9 cellular contexts compared by ENCODE assay signal in the genomic region with DNA sequence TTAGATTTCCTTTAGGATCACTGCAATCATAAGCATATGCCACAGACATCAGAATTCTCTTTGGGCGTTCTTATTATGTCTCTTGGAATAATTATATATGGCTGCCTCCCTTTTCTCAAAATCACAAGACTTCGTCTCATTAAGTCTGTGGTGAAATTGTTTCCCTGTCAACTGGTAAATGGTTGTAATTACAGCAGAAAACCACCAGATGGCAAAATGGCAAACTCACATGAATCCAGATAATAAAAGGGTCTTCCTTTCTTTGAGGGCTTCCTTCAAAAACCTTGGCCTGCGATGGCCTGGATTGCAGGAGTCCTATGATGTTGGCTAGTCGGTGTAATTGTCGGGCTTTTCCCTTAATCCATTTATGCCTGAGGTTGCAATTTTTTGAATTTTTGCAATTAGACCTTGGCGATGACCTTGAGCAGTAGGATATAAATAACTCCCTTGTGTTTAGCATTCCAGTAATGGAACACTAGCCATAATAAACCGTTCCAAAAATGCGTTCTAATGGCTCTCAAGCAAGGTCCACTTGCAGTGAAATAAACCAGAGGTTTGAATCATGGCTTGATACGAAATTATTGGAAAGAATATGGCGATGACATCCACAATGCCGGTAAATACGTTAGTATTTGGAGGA.
DNase-seq lines count a peak whose midpoint lies in the region; ATAC-seq, FAIRE-seq and TF ChIP-seq lines count a peak whose summit lies in the region.
"Had no signal": no experiment of that assay in that cellular context is flagged by ENCODE, and none has a peak within 500 bp of the region (broad histone marks: within the 10 kb centered on the region; RNA-seq: fewer than 3 reads in every experiment).

No MANE protein-coding gene starts in this region.

- no peaks in the 10 kb centered on the region for H4K20me1 ChIP-seq in keratinocyte (ENCODE audit: control insufficient read depth, extremely low read depth, insufficient read depth, low read length)

- no peak overlapping the region for H3K9ac ChIP-seq in keratinocyte (ENCODE audit: control insufficient read depth, extremely low read depth, insufficient read depth, low read length)

- no peak for ATAC-seq in CD4-positive, alpha-beta T cell (ENCODE audit: poor library complexity)
- ATAC-seq in GM18520 (IDR thresholded peaks at IDR 0.05; ENCODE audit: unreplicated experiment) = no peak
- ATAC-seq in HG02938 (IDR thresholded peaks at IDR 0.05; ENCODE audit: unreplicated experiment) = no peak

- intact Hi-C loops in CD4-positive, alpha-beta T cell (cut with DNase I, micrococcal nuclease) = loop anchor here (1.0 to 10.0 kb wide), 4 partner anchors 551 to 1104 kb away; no protein-coding TSS in a partner anchor

- CTCF ChIA-PET in CD4-positive, alpha-beta T cell (lab: Charles Lee) = no interaction called here

- H3K9me3 Mint-ChIP-seq in CD4-positive, alpha-beta T cell = no peaks in the 10 kb centered on the region

- POLR2A ChIA-PET in CD4-positive, alpha-beta T cell (lab: Charles Lee) = no interaction called here

- FAIRE-seq in GM19239 (lab: Jason Lieb, UNC) (peak; percentile 84), keratinocyte (lab: Jason Lieb, UNC) (no peak)

- no peaks in the 10 kb centered on the region for H3K36me3 Mint-ChIP-seq in CD4-positive, alpha-beta T cell (ENCODE audit: low read depth)

- no peaks in the 10 kb centered on the region for H3K4me1 Mint-ChIP-seq in CD4-positive, alpha-beta T cell (ENCODE audit: low read depth)

- no peak overlapping the region for H3K27ac Mint-ChIP-seq in CD4-positive, alpha-beta T cell

- no peak for DNase-seq in CD4-positive, alpha-beta T cell
- DNase-seq in GM19239 (ENCODE audit: insufficient read length, low spot score) (peak; percentile 15), NCI-H1105 (lab: John Stamatoyannopoulos, UW) (peak; percentile 41), astrocyte of the hippocampus (ENCODE audit: low read depth, low spot score) (peak; percentile 61), keratinocyte (ENCODE audit: low read depth, low spot score) (no peak), HCEC 1CT (no peak)
- DNase-seq: left cardiac atrium had no signal

- H3K4me3 ChIP-seq in keratinocyte (ENCODE audit: control insufficient read depth in 2 of 3, extremely low read depth in 1 of 3, insufficient read depth in 2 of 3, low read depth in 1 of 3, low read length in 3 of 3) = no peak overlapping the region

- H3K27me3 ChIP-seq in CD4-positive, alpha-beta T cell (ENCODE audit: control insufficient read depth, insufficient read depth, low read length) = no peaks in the 10 kb centered on the region
- H3K27me3 ChIP-seq in keratinocyte (ENCODE audit: control insufficient read depth, extremely low read depth, insufficient read depth, low read length) = no peaks in the 10 kb centered on the region

- TF ChIP-seq CTCF in CD4-positive, alpha-beta T cell (IDR thresholded peaks at IDR 0.05) = peak; percentile 44
- TF ChIP-seq CTCF in keratinocyte (optimal IDR thresholded peaks at IDR 0.05 in 1 of 3, IDR thresholded peaks at IDR 0.05 in 1 of 3, conservative IDR thresholded peaks at IDR 0.05 in 1 of 3; ENCODE audit: extremely low read depth in 1 of 3, insufficient read depth in 2 of 3, low read length in 3 of 3) = peak; percentile 7 to 60 (median 40)

- H3K27ac ChIP-seq in CD4-positive, alpha-beta T cell (ENCODE audit: low read depth, low read length) = no peak overlapping the region
- H3K27ac ChIP-seq in keratinocyte (ENCODE audit: control insufficient read depth, insufficient read depth, low read length) = no peak overlapping the region

- H3K36me3 ChIP-seq in keratinocyte (ENCODE audit: control insufficient read depth in 2 of 2, extremely low read depth in 1 of 2, insufficient read depth in 2 of 2, low read length in 2 of 2) = no peaks in the 10 kb centered on the region

- H3K4me2 ChIP-seq in keratinocyte (ENCODE audit: control insufficient read depth, extremely low read depth, insufficient read depth, low read depth, low read length) = no peak overlapping the region

- dilution Hi-C loops in keratinocyte (cut with MboI; ENCODE audit: extremely low pct_ligation_motif_present, low sequenced_read_pairs) = no loop called here

- H3K4me1 ChIP-seq in keratinocyte (ENCODE audit: control insufficient read depth, extremely low read depth, insufficient read depth, low read length) = no peaks in the 10 kb centered on the region

- H3K9me1 ChIP-seq in keratinocyte (ENCODE audit: control insufficient read depth, extremely low read depth, insufficient read depth, low read length) = no peaks in the 10 kb centered on the region

- H3K4me3 Mint-ChIP-seq in CD4-positive, alpha-beta T cell = no peak overlapping the region

- no peak overlapping the region for H2AFZ ChIP-seq in keratinocyte (ENCODE audit: control insufficient read depth, low read length)

- no peaks in the 10 kb centered on the region for H3K9me3 ChIP-seq in CD4-positive, alpha-beta T cell (ENCODE audit: control insufficient read depth, low read length)
- H3K9me3 ChIP-seq in keratinocyte (ENCODE audit: control insufficient read depth, low read depth, low read length) = no peaks in the 10 kb centered on the region

- H3K27me3 Mint-ChIP-seq in CD4-positive, alpha-beta T cell = no peaks in the 10 kb centered on the region

- no peaks in the 10 kb centered on the region for H3K79me2 ChIP-seq in keratinocyte (ENCODE audit: control insufficient read depth, insufficient read depth, low read length)

Comparison
In these comparisons a context has a peak if more than half of its experiments do, and no peak if none do; other contexts are left out.
1. DNase-seq: peak in GM19239 (single experiment), NCI-H1105 (single experiment) and astrocyte of the hippocampus (single experiment); none in CD4-positive, alpha-beta T cell (0 of 10), keratinocyte (single experiment) and HCEC 1CT (single experiment).